Comparison of ENCODE assay signal across 14 cellular contexts in the genomic region with DNA sequence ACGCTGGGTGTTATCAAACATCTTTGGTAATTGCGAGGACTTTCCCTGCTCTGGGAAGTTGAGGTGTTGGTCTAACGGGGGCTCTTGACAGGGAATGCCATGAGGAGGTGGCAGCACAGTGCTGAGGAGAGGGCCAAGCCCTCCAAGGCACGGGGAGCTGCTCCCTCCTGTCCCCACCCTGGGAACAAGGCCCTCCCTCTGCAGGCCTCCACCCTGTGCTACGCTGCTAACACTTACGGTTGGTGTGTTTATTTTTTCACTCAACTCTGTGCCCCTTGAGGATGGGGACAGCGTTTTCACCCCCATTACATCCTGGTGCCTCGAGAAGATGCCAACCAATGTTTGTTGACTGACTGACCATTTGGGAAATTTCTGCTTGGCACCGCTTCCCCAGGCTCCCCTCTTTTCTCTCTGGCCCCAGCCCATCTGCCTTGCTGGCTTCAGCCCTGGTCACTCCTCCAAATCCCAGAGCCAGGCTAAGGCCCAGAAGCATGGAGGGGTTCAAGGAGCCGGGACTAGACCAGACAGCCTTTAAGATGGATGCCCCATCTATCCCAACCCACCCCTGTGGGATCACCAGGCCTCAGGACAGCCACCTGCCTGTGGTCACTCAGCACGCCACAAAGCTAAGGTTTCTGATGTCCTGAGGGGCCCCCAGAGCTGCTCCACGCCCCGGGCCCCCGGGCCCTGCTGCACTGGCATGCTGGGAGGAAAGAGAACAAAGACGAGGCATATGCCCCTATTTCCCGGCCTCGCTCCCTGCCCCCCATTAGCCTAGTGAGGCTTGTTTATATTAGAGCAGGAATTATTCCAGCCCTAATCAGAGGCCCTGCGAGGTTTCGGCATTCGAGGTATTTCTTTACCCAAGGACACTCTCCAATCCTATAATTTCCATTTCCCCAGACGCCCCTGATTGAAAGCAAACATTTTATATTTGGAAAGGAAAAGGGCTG.
"Had no signal": no experiment of that assay in that cellular context is flagged by ENCODE, and none has a peak within 500 bp of the region (broad histone marks: within the 10 kb centered on the region; RNA-seq: fewer than 3 reads in every experiment).

No MANE protein-coding gene starts in this region.

- H3K36me3 ChIP-seq: heart right ventricle, prostate gland, spleen had no signal

- DNase-seq: activated CD4-positive, alpha-beta T cell treated with anti-CD3 and anti-CD28 coated beads, Interleukin-2, amount 50 U/mL, for 4 hours; activated gamma-delta T cell treated with Interleukin-2 at 50 U/mL for 16 hours; activated naive CD8-positive, alpha-beta T cell treated with anti-CD3 and anti-CD28 coated beads, Interleukin-2, amount 10 ng/mL, durations not matched to agents 7 days and 5 days; activated T-cell treated with anti-CD3 and anti-CD28 coated beads, Interleukin-2, amount 50 U/mL, for 24 hours; anterior cingulate cortex; heart right ventricle; naive thymus-derived CD4-positive, alpha-beta T cell; spleen; stimulated activated CD4-positive, alpha-beta T cell treated with anti-CD3 and anti-CD28 coated beads, Interleukin-1b, Interleukin-23, amount 100 ng/mL, for 48 hours; stimulated activated naive B cell treated with anti-CD40 and anti-IgM and Interleukin-4, amounts not matched to agents 10 μg/mL and 1 μg/mL and 100 μg/mL, for 72 hours; SW 1271; trophoblast cell had no signal

- H3K27ac Mint-ChIP-seq: activated naive CD8-positive, alpha-beta T cell treated with anti-CD3 and anti-CD28 coated beads, Interleukin-2, amount 10 ng/mL, durations not matched to agents 7 days and 5 days; activated T-cell treated with anti-CD3 and anti-CD28 coated beads, Interleukin-2, amount 50 U/mL, for 24 hours; naive thymus-derived CD4-positive, alpha-beta T cell; stimulated activated naive B cell treated with anti-CD40 and anti-IgM and Interleukin-4, amounts not matched to agents 10 μg/mL and 1 μg/mL and 100 μg/mL, for 72 hours; T-helper 2 cell treated with Interferon-gamma antibody and Interleukin-4, amounts not matched to agents 5 μg/mL and 100 μg/mL, for 36 hours had no signal

- H3K9me3 ChIP-seq: prostate gland had no signal

- H3K36me3 Mint-ChIP-seq: activated naive CD8-positive, alpha-beta T cell treated with anti-CD3 and anti-CD28 coated beads, Interleukin-2, amount 10 ng/mL, durations not matched to agents 7 days and 5 days; stimulated activated naive B cell treated with anti-CD40 and anti-IgM and Interleukin-4, amounts not matched to agents 10 μg/mL and 1 μg/mL and 100 μg/mL, for 72 hours had no signal

- H3K4me3 Mint-ChIP-seq: activated naive CD8-positive, alpha-beta T cell treated with anti-CD3 and anti-CD28 coated beads, Interleukin-2, amount 10 ng/mL, durations not matched to agents 7 days and 5 days; activated T-cell treated with anti-CD3 and anti-CD28 coated beads, Interleukin-2, amount 50 U/mL, for 24 hours; stimulated activated naive B cell treated with anti-CD40 and anti-IgM and Interleukin-4, amounts not matched to agents 10 μg/mL and 1 μg/mL and 100 μg/mL, for 72 hours; T-helper 2 cell treated with Interferon-gamma antibody and Interleukin-4, amounts not matched to agents 5 μg/mL and 100 μg/mL, for 36 hours had no signal

- H3K4me3 ChIP-seq: heart right ventricle, prostate gland, spleen had no signal

- H3K27ac ChIP-seq: heart right ventricle, prostate gland, spleen had no signal
